ENCODE assay signal across 1 cellular context in the genomic region with DNA sequence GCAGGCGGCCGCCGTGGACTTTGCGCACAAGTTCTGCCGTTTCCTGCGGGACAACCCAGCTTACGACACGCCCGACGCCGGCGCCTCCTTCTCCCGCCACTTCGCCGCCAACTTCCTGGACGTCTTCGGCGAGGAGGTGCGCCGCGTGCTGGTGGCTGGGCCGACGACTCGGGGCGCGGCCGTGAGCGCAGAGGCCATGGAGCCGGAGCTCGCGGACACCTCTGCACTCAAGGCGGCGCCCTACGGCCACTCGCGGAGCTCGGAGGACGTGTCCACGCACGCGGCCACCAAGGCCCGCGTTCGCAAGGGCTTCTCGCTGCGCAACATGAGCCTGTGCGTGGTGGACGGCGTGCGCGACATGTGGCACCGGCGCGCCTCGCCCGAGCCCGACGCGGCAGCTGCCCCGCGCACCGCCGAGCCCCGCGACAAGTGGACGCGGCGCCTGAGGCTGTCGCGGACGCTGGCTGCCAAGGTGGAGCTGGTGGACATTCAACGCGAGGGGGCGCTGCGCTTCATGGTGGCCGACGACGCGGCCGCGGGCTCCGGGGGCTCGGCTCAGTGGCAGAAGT.
TF ChIP-seq lines count a peak whose summit lies in the region.

No MANE protein-coding gene starts in this region.

TF ChIP-seq in WTC11, 78 proteins besides CTCF, POLR2A, EP300 and RAD21 (continued from another document and continues in another):
- TF ChIP-seq, protein P1, sequence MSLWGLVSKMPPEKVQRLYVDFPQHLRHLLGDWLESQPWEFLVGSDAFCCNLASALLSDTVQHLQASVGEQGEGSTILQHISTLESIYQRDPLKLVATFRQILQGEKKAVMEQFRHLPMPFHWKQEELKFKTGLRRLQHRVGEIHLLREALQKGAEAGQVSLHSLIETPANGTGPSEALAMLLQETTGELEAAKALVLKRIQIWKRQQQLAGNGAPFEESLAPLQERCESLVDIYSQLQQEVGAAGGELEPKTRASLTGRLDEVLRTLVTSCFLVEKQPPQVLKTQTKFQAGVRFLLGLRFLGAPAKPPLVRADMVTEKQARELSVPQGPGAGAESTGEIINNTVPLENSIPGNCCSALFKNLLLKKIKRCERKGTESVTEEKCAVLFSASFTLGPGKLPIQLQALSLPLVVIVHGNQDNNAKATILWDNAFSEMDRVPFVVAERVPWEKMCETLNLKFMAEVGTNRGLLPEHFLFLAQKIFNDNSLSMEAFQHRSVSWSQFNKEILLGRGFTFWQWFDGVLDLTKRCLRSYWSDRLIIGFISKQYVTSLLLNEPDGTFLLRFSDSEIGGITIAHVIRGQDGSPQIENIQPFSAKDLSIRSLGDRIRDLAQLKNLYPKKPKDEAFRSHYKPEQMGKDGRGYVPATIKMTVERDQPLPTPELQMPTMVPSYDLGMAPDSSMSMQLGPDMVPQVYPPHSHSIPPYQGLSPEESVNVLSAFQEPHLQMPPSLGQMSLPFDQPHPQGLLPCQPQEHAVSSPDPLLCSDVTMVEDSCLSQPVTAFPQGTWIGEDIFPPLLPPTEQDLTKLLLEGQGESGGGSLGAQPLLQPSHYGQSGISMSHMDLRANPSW (CRISPR knock-in tag; conservative IDR thresholded peaks at IDR 0.05; ENCODE audit: low read depth) = no peak
- TF ChIP-seq, protein P2, sequence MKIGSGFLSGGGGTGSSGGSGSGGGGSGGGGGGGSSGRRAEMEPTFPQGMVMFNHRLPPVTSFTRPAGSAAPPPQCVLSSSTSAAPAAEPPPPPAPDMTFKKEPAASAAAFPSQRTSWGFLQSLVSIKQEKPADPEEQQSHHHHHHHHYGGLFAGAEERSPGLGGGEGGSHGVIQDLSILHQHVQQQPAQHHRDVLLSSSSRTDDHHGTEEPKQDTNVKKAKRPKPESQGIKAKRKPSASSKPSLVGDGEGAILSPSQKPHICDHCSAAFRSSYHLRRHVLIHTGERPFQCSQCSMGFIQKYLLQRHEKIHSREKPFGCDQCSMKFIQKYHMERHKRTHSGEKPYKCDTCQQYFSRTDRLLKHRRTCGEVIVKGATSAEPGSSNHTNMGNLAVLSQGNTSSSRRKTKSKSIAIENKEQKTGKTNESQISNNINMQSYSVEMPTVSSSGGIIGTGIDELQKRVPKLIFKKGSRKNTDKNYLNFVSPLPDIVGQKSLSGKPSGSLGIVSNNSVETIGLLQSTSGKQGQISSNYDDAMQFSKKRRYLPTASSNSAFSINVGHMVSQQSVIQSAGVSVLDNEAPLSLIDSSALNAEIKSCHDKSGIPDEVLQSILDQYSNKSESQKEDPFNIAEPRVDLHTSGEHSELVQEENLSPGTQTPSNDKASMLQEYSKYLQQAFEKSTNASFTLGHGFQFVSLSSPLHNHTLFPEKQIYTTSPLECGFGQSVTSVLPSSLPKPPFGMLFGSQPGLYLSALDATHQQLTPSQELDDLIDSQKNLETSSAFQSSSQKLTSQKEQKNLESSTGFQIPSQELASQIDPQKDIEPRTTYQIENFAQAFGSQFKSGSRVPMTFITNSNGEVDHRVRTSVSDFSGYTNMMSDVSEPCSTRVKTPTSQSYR (CRISPR knock-in tag; IDR thresholded peaks at IDR 0.05) = no peak
- no peak for TF ChIP-seq MXD4 (CRISPR knock-in tag; IDR thresholded peaks at IDR 0.05; ENCODE audit: borderline replicate concordance)
- no peak for TF ChIP-seq FOXJ3 (CRISPR knock-in tag; IDR thresholded peaks at IDR 0.05; ENCODE audit: borderline replicate concordance)
- TF ChIP-seq CBFB (CRISPR knock-in tag; IDR thresholded peaks at IDR 0.05; ENCODE audit: low read depth) = 0 out of 2 replicates have a peak, but pooled peaks have one; percentile 36
- TF ChIP-seq RORB (CRISPR knock-in tag; IDR thresholded peaks at IDR 0.05) = no peak
- TF ChIP-seq, protein P3, sequence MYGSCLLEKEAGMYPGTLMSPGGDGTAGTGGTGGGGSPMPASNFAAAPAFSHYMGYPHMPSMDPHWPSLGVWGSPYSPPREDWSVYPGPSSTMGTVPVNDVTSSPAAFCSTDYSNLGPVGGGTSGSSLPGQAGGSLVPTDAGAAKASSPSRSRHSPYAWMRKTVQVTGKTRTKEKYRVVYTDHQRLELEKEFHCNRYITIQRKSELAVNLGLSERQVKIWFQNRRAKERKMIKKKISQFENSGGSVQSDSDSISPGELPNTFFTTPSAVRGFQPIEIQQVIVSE (CRISPR knock-in tag; IDR thresholded peaks at IDR 0.05; ENCODE audit: borderline replicate concordance) = no peak
- no peak; the same call in 1 of the 2 replicates for TF ChIP-seq ZNF317 (CRISPR knock-in tag; IDR thresholded peaks at IDR 0.05; ENCODE audit: borderline replicate concordance, low read depth)
- TF ChIP-seq ESRRA (CRISPR knock-in tag; IDR thresholded peaks at IDR 0.05; ENCODE audit: borderline replicate concordance) = peak; percentile 79; the same call in 1 of the 2 replicates
- no peak; the same call in 1 of the 2 replicates for TF ChIP-seq TEAD4 (CRISPR knock-in tag; IDR thresholded peaks at IDR 0.05)
- TF ChIP-seq, protein P4, sequence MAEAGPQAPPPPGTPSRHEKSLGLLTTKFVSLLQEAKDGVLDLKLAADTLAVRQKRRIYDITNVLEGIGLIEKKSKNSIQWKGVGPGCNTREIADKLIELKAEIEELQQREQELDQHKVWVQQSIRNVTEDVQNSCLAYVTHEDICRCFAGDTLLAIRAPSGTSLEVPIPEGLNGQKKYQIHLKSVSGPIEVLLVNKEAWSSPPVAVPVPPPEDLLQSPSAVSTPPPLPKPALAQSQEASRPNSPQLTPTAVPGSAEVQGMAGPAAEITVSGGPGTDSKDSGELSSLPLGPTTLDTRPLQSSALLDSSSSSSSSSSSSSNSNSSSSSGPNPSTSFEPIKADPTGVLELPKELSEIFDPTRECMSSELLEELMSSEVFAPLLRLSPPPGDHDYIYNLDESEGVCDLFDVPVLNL (CRISPR knock-in tag; IDR thresholded peaks at IDR 0.05; ENCODE audit: borderline replicate concordance, low read depth) = peak; percentile 80
- TF ChIP-seq ZNF263 (CRISPR knock-in tag; IDR thresholded peaks at IDR 0.05; ENCODE audit: low read depth) = peak; percentile 64; the same call in 1 of the 2 replicates
- TF ChIP-seq MYBL2 (CRISPR knock-in tag; IDR thresholded peaks at IDR 0.05) = no peak; the same call in 1 of the 2 replicates
- TF ChIP-seq ZNF138 (CRISPR knock-in tag; conservative IDR thresholded peaks at IDR 0.05) = no peak
- TF ChIP-seq, protein P5, sequence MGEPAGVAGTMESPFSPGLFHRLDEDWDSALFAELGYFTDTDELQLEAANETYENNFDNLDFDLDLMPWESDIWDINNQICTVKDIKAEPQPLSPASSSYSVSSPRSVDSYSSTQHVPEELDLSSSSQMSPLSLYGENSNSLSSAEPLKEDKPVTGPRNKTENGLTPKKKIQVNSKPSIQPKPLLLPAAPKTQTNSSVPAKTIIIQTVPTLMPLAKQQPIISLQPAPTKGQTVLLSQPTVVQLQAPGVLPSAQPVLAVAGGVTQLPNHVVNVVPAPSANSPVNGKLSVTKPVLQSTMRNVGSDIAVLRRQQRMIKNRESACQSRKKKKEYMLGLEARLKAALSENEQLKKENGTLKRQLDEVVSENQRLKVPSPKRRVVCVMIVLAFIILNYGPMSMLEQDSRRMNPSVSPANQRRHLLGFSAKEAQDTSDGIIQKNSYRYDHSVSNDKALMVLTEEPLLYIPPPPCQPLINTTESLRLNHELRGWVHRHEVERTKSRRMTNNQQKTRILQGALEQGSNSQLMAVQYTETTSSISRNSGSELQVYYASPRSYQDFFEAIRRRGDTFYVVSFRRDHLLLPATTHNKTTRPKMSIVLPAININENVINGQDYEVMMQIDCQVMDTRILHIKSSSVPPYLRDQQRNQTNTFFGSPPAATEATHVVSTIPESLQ (CRISPR knock-in tag; IDR thresholded peaks at IDR 0.05) = no peak
- peak; percentile 76; the same call in 1 of the 2 replicates for TF ChIP-seq NR1H2 (CRISPR knock-in tag; IDR thresholded peaks at IDR 0.05)
- TF ChIP-seq, protein P6, sequence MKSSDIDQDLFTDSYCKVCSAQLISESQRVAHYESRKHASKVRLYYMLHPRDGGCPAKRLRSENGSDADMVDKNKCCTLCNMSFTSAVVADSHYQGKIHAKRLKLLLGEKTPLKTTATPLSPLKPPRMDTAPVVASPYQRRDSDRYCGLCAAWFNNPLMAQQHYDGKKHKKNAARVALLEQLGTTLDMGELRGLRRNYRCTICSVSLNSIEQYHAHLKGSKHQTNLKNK (CRISPR knock-in tag; IDR thresholded peaks at IDR 0.05) = no peak
- TF ChIP-seq CREM (CRISPR knock-in tag; IDR thresholded peaks at IDR 0.05) = no peak; the same call in 1 of the 2 replicates
- TF ChIP-seq ZNF423 (CRISPR knock-in tag; IDR thresholded peaks at IDR 0.05) = no peak
- TF ChIP-seq RELA (CRISPR knock-in tag; IDR thresholded peaks at IDR 0.05; ENCODE audit: borderline replicate concordance) = peak; percentile 95; the same call in 1 of the 2 replicates
- TF ChIP-seq, protein P7, sequence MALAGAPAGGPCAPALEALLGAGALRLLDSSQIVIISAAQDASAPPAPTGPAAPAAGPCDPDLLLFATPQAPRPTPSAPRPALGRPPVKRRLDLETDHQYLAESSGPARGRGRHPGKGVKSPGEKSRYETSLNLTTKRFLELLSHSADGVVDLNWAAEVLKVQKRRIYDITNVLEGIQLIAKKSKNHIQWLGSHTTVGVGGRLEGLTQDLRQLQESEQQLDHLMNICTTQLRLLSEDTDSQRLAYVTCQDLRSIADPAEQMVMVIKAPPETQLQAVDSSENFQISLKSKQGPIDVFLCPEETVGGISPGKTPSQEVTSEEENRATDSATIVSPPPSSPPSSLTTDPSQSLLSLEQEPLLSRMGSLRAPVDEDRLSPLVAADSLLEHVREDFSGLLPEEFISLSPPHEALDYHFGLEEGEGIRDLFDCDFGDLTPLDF (CRISPR knock-in tag; IDR thresholded peaks at IDR 0.05) = peak; percentile 67; the same call in 1 of the 2 replicates
- TF ChIP-seq, protein P8, sequence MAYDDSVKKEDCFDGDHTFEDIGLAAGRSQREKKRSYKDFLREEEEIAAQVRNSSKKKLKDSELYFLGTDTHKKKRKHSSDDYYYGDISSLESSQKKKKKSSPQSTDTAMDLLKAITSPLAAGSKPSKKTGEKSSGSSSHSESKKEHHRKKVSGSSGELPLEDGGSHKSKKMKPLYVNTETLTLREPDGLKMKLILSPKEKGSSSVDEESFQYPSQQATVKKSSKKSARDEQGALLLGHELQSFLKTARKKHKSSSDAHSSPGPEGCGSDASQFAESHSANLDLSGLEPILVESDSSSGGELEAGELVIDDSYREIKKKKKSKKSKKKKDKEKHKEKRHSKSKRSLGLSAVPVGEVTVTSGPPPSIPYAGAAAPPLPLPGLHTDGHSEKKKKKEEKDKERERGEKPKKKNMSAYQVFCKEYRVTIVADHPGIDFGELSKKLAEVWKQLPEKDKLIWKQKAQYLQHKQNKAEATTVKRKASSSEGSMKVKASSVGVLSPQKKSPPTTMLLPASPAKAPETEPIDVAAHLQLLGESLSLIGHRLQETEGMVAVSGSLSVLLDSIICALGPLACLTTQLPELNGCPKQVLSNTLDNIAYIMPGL (CRISPR knock-in tag; IDR thresholded peaks at IDR 0.05) = peak; percentile 98
- TF ChIP-seq JAZF1 (CRISPR knock-in tag; IDR thresholded peaks at IDR 0.05) = no peak
- peak; percentile 97 for TF ChIP-seq TEAD1 (CRISPR knock-in tag; IDR thresholded peaks at IDR 0.05)
- TF ChIP-seq, protein P9, sequence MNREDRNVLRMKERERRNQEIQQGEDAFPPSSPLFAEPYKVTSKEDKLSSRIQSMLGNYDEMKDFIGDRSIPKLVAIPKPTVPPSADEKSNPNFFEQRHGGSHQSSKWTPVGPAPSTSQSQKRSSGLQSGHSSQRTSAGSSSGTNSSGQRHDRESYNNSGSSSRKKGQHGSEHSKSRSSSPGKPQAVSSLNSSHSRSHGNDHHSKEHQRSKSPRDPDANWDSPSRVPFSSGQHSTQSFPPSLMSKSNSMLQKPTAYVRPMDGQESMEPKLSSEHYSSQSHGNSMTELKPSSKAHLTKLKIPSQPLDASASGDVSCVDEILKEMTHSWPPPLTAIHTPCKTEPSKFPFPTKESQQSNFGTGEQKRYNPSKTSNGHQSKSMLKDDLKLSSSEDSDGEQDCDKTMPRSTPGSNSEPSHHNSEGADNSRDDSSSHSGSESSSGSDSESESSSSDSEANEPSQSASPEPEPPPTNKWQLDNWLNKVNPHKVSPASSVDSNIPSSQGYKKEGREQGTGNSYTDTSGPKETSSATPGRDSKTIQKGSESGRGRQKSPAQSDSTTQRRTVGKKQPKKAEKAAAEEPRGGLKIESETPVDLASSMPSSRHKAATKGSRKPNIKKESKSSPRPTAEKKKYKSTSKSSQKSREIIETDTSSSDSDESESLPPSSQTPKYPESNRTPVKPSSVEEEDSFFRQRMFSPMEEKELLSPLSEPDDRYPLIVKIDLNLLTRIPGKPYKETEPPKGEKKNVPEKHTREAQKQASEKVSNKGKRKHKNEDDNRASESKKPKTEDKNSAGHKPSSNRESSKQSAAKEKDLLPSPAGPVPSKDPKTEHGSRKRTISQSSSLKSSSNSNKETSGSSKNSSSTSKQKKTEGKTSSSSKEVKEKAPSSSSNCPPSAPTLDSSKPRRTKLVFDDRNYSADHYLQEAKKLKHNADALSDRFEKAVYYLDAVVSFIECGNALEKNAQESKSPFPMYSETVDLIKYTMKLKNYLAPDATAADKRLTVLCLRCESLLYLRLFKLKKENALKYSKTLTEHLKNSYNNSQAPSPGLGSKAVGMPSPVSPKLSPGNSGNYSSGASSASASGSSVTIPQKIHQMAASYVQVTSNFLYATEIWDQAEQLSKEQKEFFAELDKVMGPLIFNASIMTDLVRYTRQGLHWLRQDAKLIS (CRISPR knock-in tag; IDR thresholded peaks at IDR 0.05; ENCODE audit: borderline replicate concordance) = no peak; the same call in 1 of the 2 replicates
- TF ChIP-seq OVOL2 (CRISPR knock-in tag; IDR thresholded peaks at IDR 0.05; ENCODE audit: borderline replicate concordance) = no peak
- TF ChIP-seq SMAD3 (CRISPR knock-in tag; IDR thresholded peaks at IDR 0.05; ENCODE audit: borderline replicate concordance) = peak; percentile 25
- peak; percentile 91 for TF ChIP-seq ZNF219 (CRISPR knock-in tag; IDR thresholded peaks at IDR 0.05; ENCODE audit: borderline replicate concordance)
- TF ChIP-seq CREB1 (CRISPR knock-in tag; IDR thresholded peaks at IDR 0.05) = no peak
- no peak for TF ChIP-seq GRHL2 (CRISPR knock-in tag; IDR thresholded peaks at IDR 0.05; ENCODE audit: insufficient replicate concordance, severe bottlenecking)
- TF ChIP-seq GABPB1 (CRISPR knock-in tag; IDR thresholded peaks at IDR 0.05) = no peak
